21 cellular contexts compared by ENCODE assay signal in the genomic region with DNA sequence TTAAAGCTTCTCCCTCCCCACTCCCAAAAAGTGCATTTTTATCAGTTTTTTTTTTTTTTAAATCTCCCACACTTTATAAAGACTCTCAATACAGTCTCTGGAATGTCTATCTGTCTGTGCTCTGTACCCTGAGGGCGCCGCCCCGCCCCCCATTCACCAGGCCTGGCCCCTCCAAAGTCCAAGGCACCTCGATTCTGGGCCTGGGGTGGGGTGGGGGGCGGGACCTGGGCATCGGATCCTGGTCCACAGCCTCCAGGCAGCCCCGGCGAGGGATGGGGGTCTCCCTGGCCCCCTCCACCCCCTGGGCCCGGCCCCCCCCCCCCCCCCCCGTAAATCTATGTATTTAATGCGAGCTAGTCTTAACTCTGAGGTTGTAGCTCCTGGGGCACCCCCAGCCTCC.
"Had no signal": no experiment of that assay in that cellular context is flagged by ENCODE, and none has a peak within 500 bp of the region (broad histone marks: within the 10 kb centered on the region; RNA-seq: fewer than 3 reads in every experiment).

No MANE protein-coding gene starts in this region.

- H3K4me3 ChIP-seq: esophagus squamous epithelium, gastrocnemius medialis, right lobe of liver, skin epidermis, thoracic aorta, upper lobe of right lung had no signal

- H3K9me3 ChIP-seq: esophagus squamous epithelium, gastrocnemius medialis, right lobe of liver, thoracic aorta, upper lobe of right lung had no signal

- ATAC-seq: gastrocnemius medialis had no signal

- H3K27me3 ChIP-seq: esophagus squamous epithelium, gastrocnemius medialis, right lobe of liver, upper lobe of right lung had no signal

- H3K4me1 ChIP-seq: right lobe of liver had no signal

- DNase-seq: activated CD4-positive, alpha-beta memory T cell treated with anti-CD3 and anti-CD28 coated beads for 36 hours; activated CD4-positive, alpha-beta T cell treated with anti-CD3 and anti-CD28 coated beads for 4 hours; activated CD4-positive, CD25-positive, alpha-beta regulatory T cell; activated gamma-delta T cell; aorta; central memory CD4-positive, alpha-beta T cell; dermis blood vessel endothelial cell; effector memory CD4-positive, alpha-beta T cell; esophagus squamous epithelium; gastrocnemius medialis; head of caudate nucleus; hypothalamus; left ventricle myocardium superior; mammary epithelial cell; stimulated activated CD4-positive, alpha-beta T cell treated with anti-CD3 and anti-CD28 coated beads, Interleukin-2, amount 100 ng/mL, for 24 hours; stimulated activated naive CD4-positive, alpha-beta T cell; T1000 had no signal

- H3K27ac ChIP-seq: right lobe of liver, thoracic aorta, upper lobe of right lung had no signal
